ENCODE assay signal across 1 cellular context in the genomic region with DNA sequence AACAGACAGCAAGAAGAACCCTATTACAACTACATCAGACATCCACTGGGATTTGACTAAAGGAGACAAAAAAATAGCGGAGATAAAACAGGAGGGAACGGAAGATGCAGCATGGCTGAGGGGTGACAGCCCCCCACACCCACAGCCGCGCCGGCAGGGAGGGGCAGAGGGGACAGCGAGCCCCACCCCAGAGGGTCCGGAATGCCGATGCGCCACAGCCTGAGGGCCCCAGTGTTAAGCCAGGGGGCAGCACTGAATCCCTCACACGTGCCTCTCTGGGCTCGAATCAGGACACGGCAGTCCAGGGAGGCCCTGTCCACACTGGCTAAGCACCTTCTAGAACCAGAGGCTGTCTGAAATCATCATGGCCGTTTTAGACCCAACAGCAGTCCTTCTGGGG.
TF ChIP-seq lines count a peak whose summit lies in the region.

No MANE protein-coding gene starts in this region.

TF ChIP-seq in H1, 55 proteins besides CTCF, POLR2A, EP300 and RAD21:
- TF ChIP-seq EZH2 (IDR thresholded peaks at IDR 0.05; ENCODE audit: low read depth, low read length, severe bottlenecking) = no peak
- TF ChIP-seq BACH1 (IDR thresholded peaks at IDR 0.05; ENCODE audit: low read length) = no peak
- TF ChIP-seq HDAC2 (IDR thresholded peaks at IDR 0.05; ENCODE audit: borderline replicate concordance in 1 of 2, low read depth in 2 of 2, low read length in 2 of 2) = no peak
- TF ChIP-seq SUZ12 (IDR thresholded peaks at IDR 0.05; ENCODE audit: low read length) = no peak
- TF ChIP-seq GTF2F1 (IDR thresholded peaks at IDR 0.05; ENCODE audit: borderline replicate concordance, low read depth, low read length) = no peak
- no peak for TF ChIP-seq TAF1 (IDR thresholded peaks at IDR 0.05; ENCODE audit: low read depth, low read length)
- TF ChIP-seq, protein P1, sequence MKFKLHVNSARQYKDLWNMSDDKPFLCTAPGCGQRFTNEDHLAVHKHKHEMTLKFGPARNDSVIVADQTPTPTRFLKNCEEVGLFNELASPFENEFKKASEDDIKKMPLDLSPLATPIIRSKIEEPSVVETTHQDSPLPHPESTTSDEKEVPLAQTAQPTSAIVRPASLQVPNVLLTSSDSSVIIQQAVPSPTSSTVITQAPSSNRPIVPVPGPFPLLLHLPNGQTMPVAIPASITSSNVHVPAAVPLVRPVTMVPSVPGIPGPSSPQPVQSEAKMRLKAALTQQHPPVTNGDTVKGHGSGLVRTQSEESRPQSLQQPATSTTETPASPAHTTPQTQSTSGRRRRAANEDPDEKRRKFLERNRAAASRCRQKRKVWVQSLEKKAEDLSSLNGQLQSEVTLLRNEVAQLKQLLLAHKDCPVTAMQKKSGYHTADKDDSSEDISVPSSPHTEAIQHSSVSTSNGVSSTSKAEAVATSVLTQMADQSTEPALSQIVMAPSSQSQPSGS (IDR thresholded peaks at IDR 0.05; ENCODE audit: low read length) = no peak
- no peak for TF ChIP-seq MAFK (IDR thresholded peaks at IDR 0.05; ENCODE audit: low read depth, low read length)
- TF ChIP-seq POLR2AphosphoS5 (IDR thresholded peaks at IDR 0.05; ENCODE audit: low read depth, low read length) = no peak
- TF ChIP-seq JUN (IDR thresholded peaks at IDR 0.05; ENCODE audit: low read depth, low read length) = no peak
- TF ChIP-seq RXRA (IDR thresholded peaks at IDR 0.05; ENCODE audit: insufficient read depth, low read depth, low read length) = no peak
- no peak for TF ChIP-seq FOSL1 (IDR thresholded peaks at IDR 0.05; ENCODE audit: insufficient read depth, low read depth, low read length)
- TF ChIP-seq BRCA1 (IDR thresholded peaks at IDR 0.05; ENCODE audit: low read depth, low read length) = no peak
- TF ChIP-seq POU5F1 (IDR thresholded peaks at IDR 0.05; ENCODE audit: low read depth, low read length) = no peak
- TF ChIP-seq EGR1 (IDR thresholded peaks at IDR 0.05; ENCODE audit: borderline replicate concordance, low read depth, low read length) = no peak
- TF ChIP-seq TEAD4 (IDR thresholded peaks at IDR 0.05; ENCODE audit: low read depth, low read length) = no peak
- no peak for TF ChIP-seq TBP (IDR thresholded peaks at IDR 0.05; ENCODE audit: low read depth, low read length)
- no peak for TF ChIP-seq SP2 (IDR thresholded peaks at IDR 0.05; ENCODE audit: low read length)
- TF ChIP-seq SRF (IDR thresholded peaks at IDR 0.05; ENCODE audit: low read depth, low read length) = no peak
